In genomic region chr2:201223089-201224073, GRCh38 we compare ENCODE assay signal across 10 cellular contexts. TPM values are rescaled to one million over a fixed set of nuclear protein-coding genes. Genes with fewer than 3 reads are reported as not detected.
A peak's percentile ranks its signal among the peaks of the same experiment; 100 is the strongest.
DNase-seq lines count a peak whose midpoint lies in the region; ATAC-seq, FAIRE-seq and TF ChIP-seq lines count a peak whose summit lies in the region.
"Had no signal": no experiment of that assay in that cellular context is flagged by ENCODE, and none has a peak within 500 bp of the region (broad histone marks: within the 10 kb centered on the region; RNA-seq: fewer than 3 reads in every experiment).

No MANE protein-coding gene starts in this region.

- intact Hi-C loops in activated CD4-positive, alpha-beta memory T cell treated with anti-CD3 and anti-CD28 coated beads for 36 hours (cut with micrococcal nuclease): no loop called here
- intact Hi-C loops in kidney (cut with DNase I): no loop called here

- H3K27ac ChIP-seq in MM.1S (ENCODE audit: low read length) (peak overlapping the region; percentile 93), osteoblast (ENCODE audit: low read depth, low read length) (no peak overlapping the region), kidney (ENCODE audit: low read depth in 2 of 2, low read length in 2 of 2) (no peak overlapping the region)
- H3K27ac ChIP-seq: breast epithelium, SJSA1 had no signal

- no peaks in the 10 kb centered on the region; the same call in 1 of the 2 replicates for H3K36me3 ChIP-seq in MM.1S (replicated peaks; ENCODE audit: insufficient read depth, low read length)
- H3K36me3 ChIP-seq in osteoblast (ENCODE audit: insufficient read depth, low read length): no peaks in the 10 kb centered on the region
- peaks cover 0 to 1% of the 10 kb centered on the region in 2 donors for H3K36me3 ChIP-seq in kidney (ENCODE audit: control insufficient read depth in 1 of 2, insufficient read depth in 2 of 2, low read length in 2 of 2)
- H3K36me3 ChIP-seq: breast epithelium, SJSA1 had no signal

- POLR2A ChIA-PET in activated CD4-positive, alpha-beta memory T cell treated with anti-CD3 and anti-CD28 coated beads, Interleukin-2, amount 10 ng/mL, durations not matched to agents 7 days and 5 days (lab: Charles Lee): interaction anchor here (1.1 to 4.5 kb wide), 4 partner anchors 9 to 41 kb away, joined by 3 to 25 read pairs (median 5); partner anchors contain the start of gene CASP10
- POLR2A ChIA-PET in activated CD4-positive, alpha-beta memory T cell treated with anti-CD3 and anti-CD28 coated beads for 36 hours (lab: Charles Lee): no interaction called here

- H3K9me3 Mint-ChIP-seq in activated CD4-positive, alpha-beta memory T cell treated with anti-CD3 and anti-CD28 coated beads, Interleukin-2, amount 10 ng/mL, durations not matched to agents 7 days and 5 days: no peaks in the 10 kb centered on the region
- H3K9me3 Mint-ChIP-seq in activated CD4-positive, alpha-beta memory T cell treated with anti-CD3 and anti-CD28 coated beads for 36 hours: no peaks in the 10 kb centered on the region

- ATAC-seq in HG02623 (IDR thresholded peaks at IDR 0.05; ENCODE audit: unreplicated experiment): peak; percentile 96

- no peak for TF ChIP-seq CTCF in MM.1S (IDR thresholded peaks at IDR 0.05; ENCODE audit: low read length)
- no peak for TF ChIP-seq CTCF in osteoblast (IDR thresholded peaks at IDR 0.05; ENCODE audit: extremely low read depth, low read depth, low read length)
- no peak for TF ChIP-seq CTCF in kidney (IDR thresholded peaks at IDR 0.05; ENCODE audit: borderline replicate concordance, extremely low read depth, insufficient read depth)

- no peak overlapping the region for H2AFZ ChIP-seq in MM.1S (ENCODE audit: low read length)
- peak overlapping the region; percentile 80 for H2AFZ ChIP-seq in osteoblast (ENCODE audit: low read length)

- peak overlapping the region; percentile 59 for H3K27ac Mint-ChIP-seq in activated CD4-positive, alpha-beta memory T cell treated with anti-CD3 and anti-CD28 coated beads, Interleukin-2, amount 10 ng/mL, durations not matched to agents 7 days and 5 days
- no peak overlapping the region for H3K27ac Mint-ChIP-seq in activated CD4-positive, alpha-beta memory T cell treated with anti-CD3 and anti-CD28 coated beads for 36 hours

- peaks cover 28% of the 10 kb centered on the region for H3K79me2 ChIP-seq in MM.1S (ENCODE audit: low read length)
- H3K79me2 ChIP-seq in osteoblast (ENCODE audit: insufficient read depth, low read length): no peaks in the 10 kb centered on the region

- H3K4me1 ChIP-seq in MM.1S (ENCODE audit: low read length): peaks cover 65% of the 10 kb centered on the region
- peaks cover 7% of the 10 kb centered on the region for H3K4me1 ChIP-seq in osteoblast (ENCODE audit: insufficient read depth, low read length)
- peaks cover 8 to 10% of the 10 kb centered on the region in 2 donors for H3K4me1 ChIP-seq in kidney (ENCODE audit: control insufficient read depth in 1 of 2, insufficient read depth in 1 of 2, low read depth in 1 of 2, low read length in 2 of 2)
- H3K4me1 ChIP-seq: breast epithelium had no signal

- CTCF ChIA-PET in activated CD4-positive, alpha-beta memory T cell treated with anti-CD3 and anti-CD28 coated beads, Interleukin-2, amount 10 ng/mL, durations not matched to agents 7 days and 5 days (lab: Charles Lee): interaction anchor here (0.6 to 2.1 kb wide), 4 partner anchors 9 to 1939 kb away, joined by 3 to 13 read pairs (median 4); partner anchors contain the start of gene CASP10
- CTCF ChIA-PET in activated CD4-positive, alpha-beta memory T cell treated with anti-CD3 and anti-CD28 coated beads for 36 hours (lab: Charles Lee): interaction anchor here (0.8 to 4.9 kb wide), 4 partner anchors 9 to 322 kb away, joined by 3 to 32 read pairs (median 12); partner anchors contain the start of gene CASP10

- H4K20me1 ChIP-seq in MM.1S (ENCODE audit: insufficient read depth, low read length): no peaks in the 10 kb centered on the region
- H4K20me1 ChIP-seq in osteoblast (ENCODE audit: insufficient read depth, low read length): no peaks in the 10 kb centered on the region

- H3K27me3 Mint-ChIP-seq in activated CD4-positive, alpha-beta memory T cell treated with anti-CD3 and anti-CD28 coated beads, Interleukin-2, amount 10 ng/mL, durations not matched to agents 7 days and 5 days: no peaks in the 10 kb centered on the region
- H3K27me3 Mint-ChIP-seq in activated CD4-positive, alpha-beta memory T cell treated with anti-CD3 and anti-CD28 coated beads for 36 hours: no peaks in the 10 kb centered on the region

- peaks cover 57% of the 10 kb centered on the region for H3K4me1 Mint-ChIP-seq in activated CD4-positive, alpha-beta memory T cell treated with anti-CD3 and anti-CD28 coated beads, Interleukin-2, amount 10 ng/mL, durations not matched to agents 7 days and 5 days
- H3K4me1 Mint-ChIP-seq in activated CD4-positive, alpha-beta memory T cell treated with anti-CD3 and anti-CD28 coated beads for 36 hours (ENCODE audit: low read depth): peaks cover 33% of the 10 kb centered on the region

- H3K4me3 Mint-ChIP-seq in activated CD4-positive, alpha-beta memory T cell treated with anti-CD3 and anti-CD28 coated beads, Interleukin-2, amount 10 ng/mL, durations not matched to agents 7 days and 5 days: no peak overlapping the region
- no peak overlapping the region for H3K4me3 Mint-ChIP-seq in activated CD4-positive, alpha-beta memory T cell treated with anti-CD3 and anti-CD28 coated beads for 36 hours

- peaks cover 65% of the 10 kb centered on the region for H3F3A ChIP-seq in MM.1S (ENCODE audit: insufficient read depth, low read length)

- H3K27me3 ChIP-seq in MM.1S (replicated peaks; ENCODE audit: insufficient read depth, low read length) (no peaks in the 10 kb centered on the region), osteoblast (ENCODE audit: insufficient read depth, low read length) (no peaks in the 10 kb centered on the region)
- H3K27me3 ChIP-seq: breast epithelium, SJSA1 had no signal

- peak overlapping the region; percentile 58 for H3K9ac ChIP-seq in MM.1S (ENCODE audit: low read length)
- no peak overlapping the region for H3K9ac ChIP-seq in kidney (ENCODE audit: low read length in 2 of 2)

- FAIRE-seq in kidney (lab: Jason Lieb, UNC): no peak

- H3K36me3 Mint-ChIP-seq in activated CD4-positive, alpha-beta memory T cell treated with anti-CD3 and anti-CD28 coated beads, Interleukin-2, amount 10 ng/mL, durations not matched to agents 7 days and 5 days (ENCODE audit: low read depth): peaks cover 52% of the 10 kb centered on the region
- peaks cover 5% of the 10 kb centered on the region for H3K36me3 Mint-ChIP-seq in activated CD4-positive, alpha-beta memory T cell treated with anti-CD3 and anti-CD28 coated beads for 36 hours

- peak overlapping the region; percentile 36 for H3K4me3 ChIP-seq in MM.1S (ENCODE audit: low read length)
- peak overlapping the region; percentile 31 for H3K4me3 ChIP-seq in osteoblast (ENCODE audit: insufficient read depth, low read length)
- no peak overlapping the region for H3K4me3 ChIP-seq in kidney (ENCODE audit: low read length in 2 of 2)
- H3K4me3 ChIP-seq: breast epithelium, SJSA1 had no signal

- no peak for DNase-seq in activated CD4-positive, alpha-beta memory T cell treated with anti-CD3 and anti-CD28 coated beads, Interleukin-2, amount 10 ng/mL, durations not matched to agents 7 days and 5 days
- no peak for DNase-seq in activated CD4-positive, alpha-beta memory T cell treated with anti-CD3 and anti-CD28 coated beads for 36 hours
- peak; percentile 77 for DNase-seq in MM.1S
- no peak for DNase-seq in osteoblast (ENCODE audit: insufficient read length, low spot score, missing footprints)
- DNase-seq in NCI-H2171 treated with DMSO at 0.1 percent for 48 hours (lab: John Stamatoyannopoulos, UW): no peak
- no peak for DNase-seq in kidney
- no peak for DNase-seq in activated effector memory CD4-positive, alpha-beta T cell treated with Interleukin-2 at 50 U/mL for 16 hours

- H3K9me3 ChIP-seq in MM.1S (replicated peaks; ENCODE audit: insufficient read depth, low read length) (no peaks in the 10 kb centered on the region), osteoblast (ENCODE audit: low read depth, low read length) (no peaks in the 10 kb centered on the region), kidney (ENCODE audit: control insufficient read depth in 1 of 2, low read length in 2 of 2) (no peaks in the 10 kb centered on the region)
- H3K9me3 ChIP-seq: breast epithelium, SJSA1 had no signal

- peak overlapping the region; percentile 81 for H3K4me2 ChIP-seq in MM.1S (ENCODE audit: low read depth, low read length)
- H3K4me2 ChIP-seq in osteoblast (ENCODE audit: insufficient read depth, low read length): peak overlapping the region; percentile 69

- no peaks in the 10 kb centered on the region for H3K9me2 ChIP-seq in MM.1S (replicated peaks; ENCODE audit: insufficient read depth, low read length)

RNA-seq across cellular contexts. Expression of gene CASP8, which starts 37.0 kb away (rescaled TPM):
- 100 to 1,000 TPM in 1 of 2 experiments, 10 to 100 TPM in 1; 99.8 to 102 TPM for total RNA-seq in activated CD4-positive, alpha-beta memory T cell treated with anti-CD3 and anti-CD28 coated beads, Interleukin-2, amount 10 ng/mL, durations not matched to agents 7 days and 5 days
- total RNA-seq in activated CD4-positive, alpha-beta memory T cell treated with anti-CD3 and anti-CD28 coated beads for 36 hours: 10 to 100 TPM; 55.9 to 56.3 TPM
- total RNA-seq in osteoblast (19.4 and 23.2 TPM in 2 replicates), kidney (35.3 TPM)
- 8.0 TPM for polyA plus RNA-seq in kidney (ENCODE audit: insufficient read depth, low read depth, low replicate concordance)

RNA-seq across cellular contexts. Expression of gene CASP10, which starts 40.4 kb away (rescaled TPM):
- 10 to 100 TPM; 47.8 to 51.3 TPM for total RNA-seq in activated CD4-positive, alpha-beta memory T cell treated with anti-CD3 and anti-CD28 coated beads, Interleukin-2, amount 10 ng/mL, durations not matched to agents 7 days and 5 days
- 10 to 100 TPM; 15.9 to 16.7 TPM for total RNA-seq in activated CD4-positive, alpha-beta memory T cell treated with anti-CD3 and anti-CD28 coated beads for 36 hours
- total RNA-seq in osteoblast (3.3 and 4.4 TPM in 2 replicates), kidney (24.6 TPM)
- 4.5 TPM for polyA plus RNA-seq in kidney (ENCODE audit: insufficient read depth, low read depth, low replicate concordance)

Comparison
In these comparisons a context has a peak if more than half of its experiments do, and no peak if none do; other contexts are left out.
1. H3K4me3 ChIP-seq: peak in MM.1S (single experiment) and osteoblast (single experiment); none in kidney (0 of 2).